ENCODE assay signal across 1 cellular context in the genomic region with DNA sequence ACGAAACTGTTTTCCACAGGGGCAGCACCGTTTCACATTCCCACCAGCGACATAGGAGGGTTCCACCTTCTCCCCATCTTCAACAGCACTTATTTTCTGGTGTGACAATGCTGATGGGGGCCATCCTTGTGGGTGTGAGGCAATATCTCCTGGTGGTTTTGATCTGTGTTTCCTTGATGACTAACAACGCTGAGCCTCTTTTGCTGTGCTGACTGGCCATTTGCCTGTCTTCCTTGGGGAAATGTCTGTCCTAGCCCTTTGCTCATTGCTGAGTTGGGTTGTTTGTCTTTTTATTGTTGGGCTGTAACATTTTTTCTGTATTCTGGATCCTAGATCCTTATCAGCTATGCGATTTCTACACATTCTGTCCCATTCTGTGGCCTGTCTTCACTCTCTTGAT.
A peak's percentile ranks its signal among the peaks of the same experiment; 100 is the strongest.
TF ChIP-seq lines count a peak whose summit lies in the region.

No MANE protein-coding gene starts in this region.

TF ChIP-seq in endothelial cell of umbilical vein, 7 proteins besides CTCF, POLR2A, EP300 and RAD21:
- TF ChIP-seq EZH2 (IDR thresholded peaks at IDR 0.05; ENCODE audit: borderline replicate concordance, low read depth, low read length, severe bottlenecking): no peak
- TF ChIP-seq FOS (IDR thresholded peaks at IDR 0.05; ENCODE audit: borderline replicate concordance, insufficient read depth, low read length): no peak
- no peak for TF ChIP-seq POLR2AphosphoS5 (IDR thresholded peaks at IDR 0.05; ENCODE audit: insufficient read depth, low read depth, low read length)
- TF ChIP-seq GATA2 (IDR thresholded peaks at IDR 0.05; ENCODE audit: insufficient read depth, insufficient read length, low read depth, low read length): peak; percentile 40
- TF ChIP-seq, protein P1, sequence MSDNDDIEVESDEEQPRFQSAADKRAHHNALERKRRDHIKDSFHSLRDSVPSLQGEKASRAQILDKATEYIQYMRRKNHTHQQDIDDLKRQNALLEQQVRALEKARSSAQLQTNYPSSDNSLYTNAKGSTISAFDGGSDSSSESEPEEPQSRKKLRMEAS (IDR thresholded peaks at IDR 0.05; ENCODE audit: insufficient read depth, insufficient read length): no peak
- TF ChIP-seq JUN (IDR thresholded peaks at IDR 0.05; ENCODE audit: borderline replicate concordance, insufficient read depth, insufficient read length, low read depth): no peak
- TF ChIP-seq MYC (IDR thresholded peaks at IDR 0.05; ENCODE audit: low read depth, low read length): no peak
